In the genomic region with DNA sequence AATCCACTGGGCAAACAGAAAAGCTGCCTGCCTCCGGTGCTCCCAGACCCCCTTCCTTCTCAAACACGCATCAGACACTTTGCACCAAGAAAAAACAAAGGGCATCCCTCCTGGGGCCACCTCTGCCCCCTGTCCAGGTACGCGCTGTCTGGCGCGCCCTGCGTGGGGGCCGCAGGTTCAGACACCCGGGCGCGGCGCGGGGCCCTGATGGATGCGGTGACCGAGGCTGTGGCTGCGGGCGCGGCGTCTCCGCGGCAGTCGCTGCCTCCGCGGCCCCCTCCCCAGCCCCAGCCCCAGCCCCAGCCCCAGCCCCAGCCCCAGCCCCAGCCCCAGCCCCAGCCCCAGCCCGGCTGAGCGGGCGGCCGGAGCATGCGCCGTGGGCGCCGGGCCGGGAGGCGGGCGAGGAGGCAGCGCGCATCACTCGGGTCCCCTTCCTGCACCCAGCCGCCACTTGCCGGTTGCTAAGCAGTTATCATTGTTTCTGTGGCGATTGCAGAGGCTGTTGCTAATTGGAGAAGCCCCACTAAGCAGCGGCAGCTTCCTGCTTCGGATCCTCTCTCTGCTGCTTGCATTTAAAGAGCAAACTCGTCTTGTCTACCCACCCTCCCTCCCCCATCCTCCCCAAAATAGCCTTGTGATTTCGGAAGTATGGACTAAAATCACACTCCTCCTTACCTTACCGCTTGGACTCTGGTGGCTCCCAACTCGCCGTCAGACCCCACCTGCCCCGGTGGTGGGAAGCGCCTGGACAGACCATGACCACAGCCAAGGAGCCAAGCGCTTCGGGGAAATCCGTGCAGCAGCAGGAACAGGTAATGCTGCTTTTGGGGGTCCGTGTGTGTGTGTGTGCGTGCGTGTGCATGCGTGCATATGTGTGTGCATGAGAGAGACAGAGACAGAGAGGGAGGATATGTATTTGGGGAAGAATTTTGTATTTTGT, we compare ENCODE assay signal across 17 cellular contexts.
DNase-seq lines count a peak whose midpoint lies in the region; ATAC-seq and TF ChIP-seq lines count a peak whose summit lies in the region.
"Had no signal": no experiment of that assay in that cellular context is flagged by ENCODE, and none has a peak within 500 bp of the region (broad histone marks: within the 10 kb centered on the region; RNA-seq: fewer than 3 reads in every experiment).

No MANE protein-coding gene starts in this region.

- peaks cover 25% of the 10 kb centered on the region for H3K4me1 ChIP-seq in iPS-20b (ENCODE audit: insufficient read depth, low read length)

- POLR2A ChIA-PET in activated CD4-positive, alpha-beta T cell treated with anti-CD3 and anti-CD28 coated beads for 36 hours (lab: Charles Lee) = no interaction called here

- H3K9me3 ChIP-seq in iPS-20b (ENCODE audit: insufficient read depth, low read depth, low read length) = no peaks in the 10 kb centered on the region

- peak overlapping the region; percentile 79 for H3K4me3 Mint-ChIP-seq in type B pancreatic cell
- H3K4me3 Mint-ChIP-seq in activated CD4-positive, alpha-beta T cell treated with anti-CD3 and anti-CD28 coated beads for 36 hours = no peak overlapping the region
- H3K4me3 Mint-ChIP-seq: activated T-cell treated with anti-CD3 and anti-CD28 coated beads, Interleukin-2, amount 50 U/mL, for 72 hours; CD4-positive, alpha-beta memory T cell; naive thymus-derived CD4-positive, alpha-beta T cell had no signal

- H3K36me3 ChIP-seq in iPS-20b (ENCODE audit: insufficient read depth, low read depth, low read length) = no peaks in the 10 kb centered on the region

- intact Hi-C loops in activated CD4-positive, alpha-beta T cell treated with anti-CD3 and anti-CD28 coated beads for 36 hours (cut with DNase I, micrococcal nuclease) = no loop called here

- no peak overlapping the region for H3K27ac ChIP-seq in iPS-20b (ENCODE audit: low read length)

- no peaks in the 10 kb centered on the region for H3K9me3 Mint-ChIP-seq in type B pancreatic cell
- H3K9me3 Mint-ChIP-seq in activated CD4-positive, alpha-beta T cell treated with anti-CD3 and anti-CD28 coated beads for 36 hours (ENCODE audit: low read depth) = peaks cover 2% of the 10 kb centered on the region

- no peak for ATAC-seq in activated CD4-positive, alpha-beta T cell treated with anti-CD3 and anti-CD28 coated beads for 36 hours
- no peak for ATAC-seq in GM19328 (IDR thresholded peaks at IDR 0.05; ENCODE audit: unreplicated experiment)
- ATAC-seq: activated T-cell treated with anti-CD3 and anti-CD28 coated beads, Interleukin-2, amount 50 U/mL, for 72 hours; left colon; naive thymus-derived CD4-positive, alpha-beta T cell had no signal

- H3K4me3 ChIP-seq in iPS-20b (ENCODE audit: low read length) = peak overlapping the region; percentile 65

- H3K27ac Mint-ChIP-seq in type B pancreatic cell = no peak overlapping the region
- no peak overlapping the region for H3K27ac Mint-ChIP-seq in activated CD4-positive, alpha-beta T cell treated with anti-CD3 and anti-CD28 coated beads for 36 hours
- H3K27ac Mint-ChIP-seq: activated T-cell treated with anti-CD3 and anti-CD28 coated beads, Interleukin-2, amount 50 U/mL, for 72 hours; CD4-positive, alpha-beta memory T cell; naive thymus-derived CD4-positive, alpha-beta T cell had no signal

- H3K36me3 Mint-ChIP-seq in type B pancreatic cell = no peaks in the 10 kb centered on the region
- no peaks in the 10 kb centered on the region for H3K36me3 Mint-ChIP-seq in activated CD4-positive, alpha-beta T cell treated with anti-CD3 and anti-CD28 coated beads for 36 hours (ENCODE audit: low read depth)
- H3K36me3 Mint-ChIP-seq: CD4-positive, alpha-beta memory T cell; naive thymus-derived CD4-positive, alpha-beta T cell had no signal

- DNase-seq in NCI-H2081 (lab: John Stamatoyannopoulos, UW) = peak; percentile 32 to 70
- DNase-seq in NCI-H2081 treated with DMSO at 0.1 percent for 48 hours (lab: John Stamatoyannopoulos, UW) = no peak
- DNase-seq in anterior cingulate cortex (lab: John Stamatoyannopoulos, UW) = peak in 46 of 58 donors; percentile 3 to 72 (median 29)
- DNase-seq in type B pancreatic cell (ENCODE audit: extremely low spot score, unreplicated experiment) = no peak
- no peak for DNase-seq in activated CD4-positive, alpha-beta T cell treated with anti-CD3 and anti-CD28 coated beads for 36 hours
- DNase-seq in NCI-H128 (lab: John Stamatoyannopoulos, UW; ENCODE audit: unreplicated experiment) = no peak
- DNase-seq: activated CD4-positive, alpha-beta T cell treated with anti-CD3 and anti-CD28 coated beads, Interleukin-2, amount 50 U/mL, for 1 hour; activated T-cell treated with anti-CD3 and anti-CD28 coated beads, Interleukin-2, amount 50 U/mL, for 72 hours; CD4-positive, alpha-beta memory T cell; effector CD8-positive, alpha-beta T cell; left colon; naive thymus-derived CD4-positive, alpha-beta T cell; Right ventricle myocardium superior; small intestine; T1000 had no signal

- peaks cover 56% of the 10 kb centered on the region for H3K27me3 Mint-ChIP-seq in type B pancreatic cell
- peaks cover 11% of the 10 kb centered on the region for H3K27me3 Mint-ChIP-seq in activated CD4-positive, alpha-beta T cell treated with anti-CD3 and anti-CD28 coated beads for 36 hours

- CTCF ChIA-PET in activated CD4-positive, alpha-beta T cell treated with anti-CD3 and anti-CD28 coated beads for 36 hours (lab: Charles Lee) = no interaction called here

- H3K27me3 ChIP-seq in iPS-20b (ENCODE audit: insufficient read depth, low read length) = peaks cover 34% of the 10 kb centered on the region

- H3K9ac ChIP-seq in iPS-20b (ENCODE audit: low read depth, low read length) = peak overlapping the region; percentile 34; the same call in 1 of the 2 replicates

- no peak for TF ChIP-seq CTCF in type B pancreatic cell (conservative IDR thresholded peaks at IDR 0.05)

- H3K4me1 Mint-ChIP-seq in type B pancreatic cell (ENCODE audit: unreplicated experiment) = no peaks in the 10 kb centered on the region
- no peaks in the 10 kb centered on the region for H3K4me1 Mint-ChIP-seq in activated CD4-positive, alpha-beta T cell treated with anti-CD3 and anti-CD28 coated beads for 36 hours
- H3K4me1 Mint-ChIP-seq: CD4-positive, alpha-beta memory T cell; naive thymus-derived CD4-positive, alpha-beta T cell had no signal

Comparison
In these comparisons a context has a peak if more than half of its experiments do, and no peak if none do; other contexts are left out.
1. DNase-seq: peak in NCI-H2081 (2 of 2) and anterior cingulate cortex (46 of 58); none in NCI-H2081 treated with DMSO at 0.1 percent for 48 hours (single experiment), type B pancreatic cell (single experiment), activated CD4-positive, alpha-beta T cell treated with anti-CD3 and anti-CD28 coated beads for 36 hours (single experiment) and NCI-H128 (single experiment).